In the genomic region with DNA sequence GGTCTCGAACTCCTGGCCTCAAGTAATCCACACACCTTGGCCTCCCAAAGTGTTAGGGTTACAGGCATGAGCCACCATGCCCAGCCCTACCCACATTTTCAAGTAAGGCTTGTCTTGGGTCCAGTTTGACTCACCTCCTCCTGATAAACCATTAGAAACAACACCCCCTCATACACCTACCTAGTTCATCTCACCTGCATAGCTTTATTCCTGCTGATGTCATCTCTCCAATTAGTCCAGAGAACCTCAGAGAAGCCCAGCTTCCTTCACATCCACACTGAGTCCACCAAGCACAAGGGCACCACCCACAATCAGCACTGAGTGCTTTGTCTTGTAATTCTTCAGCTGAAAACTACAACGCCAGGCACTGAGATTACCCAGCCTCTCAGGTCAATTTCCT, we compare ENCODE assay signal across 18 cellular contexts. TPM values are rescaled to one million over a fixed set of nuclear protein-coding genes. Genes with fewer than 3 reads are reported as not detected.
DNase-seq lines count a peak whose midpoint lies in the region; ATAC-seq, FAIRE-seq and TF ChIP-seq lines count a peak whose summit lies in the region.
"Had no signal": no experiment of that assay in that cellular context is flagged by ENCODE, and none has a peak within 500 bp of the region (broad histone marks: within the 10 kb centered on the region; RNA-seq: fewer than 3 reads in every experiment).

No MANE protein-coding gene starts in this region.

- in situ Hi-C loops in mammary epithelial cell (cut with MboI; ENCODE audit: low sequenced_read_pairs in 2 of 2), result loop anchor here in 1 of 2 donors (25.0 kb wide), 1 partner anchor 199 kb away; the partner anchor contains the start of genes OTOR and SNRPB2

- peak; percentile 32 for DNase-seq in mammary epithelial cell
- no peak for DNase-seq in breast epithelium (ENCODE audit: low spot score in 2 of 2)
- DNase-seq in mucosa of descending colon, result no peak
- no peak for DNase-seq in HTR-8/SVneo (ENCODE audit: insufficient read length, low spot score)
- DNase-seq in upper lobe of right lung, result no peak
- no peak for DNase-seq in SK-N-SH
- DNase-seq: 8988T; Calu3; CD8-positive, alpha-beta T cell; DMS79 treated with DMSO at 0.1 percent for 48 hours; GF-D8; GOT3; H7; HFFc6 had no signal

- H3K79me2 ChIP-seq in mammary epithelial cell (ENCODE audit: insufficient read depth, low read length) (no peaks in the 10 kb centered on the region), SK-N-SH (ENCODE audit: insufficient read depth) (no peaks in the 10 kb centered on the region)

- no TSS peak for BruUV-seq in mammary epithelial cell (replicated peaks; lab: Mats Ljungman, UMichigan)

- H3K4me3 ChIP-seq in mammary epithelial cell (replicated peaks in 1 of 3; ENCODE audit: insufficient read depth in 1 of 3, low read depth in 2 of 3, low read length in 3 of 3) (no peak overlapping the region), breast epithelium (no peak overlapping the region), mucosa of descending colon (no peak overlapping the region), upper lobe of right lung (no peak overlapping the region), SK-N-SH (ENCODE audit: low read depth in 2 of 2, low read length in 1 of 2) (no peak overlapping the region)
- H3K4me3 ChIP-seq: BLaER1 treated with 17β-estradiol and CSF1 and Interleukin-3, amounts not matched to agents 10 nM and 100 nM had no signal

- H4K20me1 ChIP-seq in mammary epithelial cell (ENCODE audit: insufficient read depth, low read length) (no peaks in the 10 kb centered on the region), SK-N-SH (ENCODE audit: insufficient read depth) (no peaks in the 10 kb centered on the region)

- H2AFZ ChIP-seq in mammary epithelial cell (ENCODE audit: low read depth, low read length) (no peak overlapping the region), SK-N-SH (ENCODE audit: low read depth) (no peak overlapping the region)

- no peaks in the 10 kb centered on the region for H3K9me3 ChIP-seq in mammary epithelial cell (replicated peaks; ENCODE audit: insufficient read depth, low read length)
- H3K9me3 ChIP-seq in breast epithelium, result no peaks in the 10 kb centered on the region
- H3K9me3 ChIP-seq in mucosa of descending colon, result no peaks in the 10 kb centered on the region
- H3K9me3 ChIP-seq in upper lobe of right lung, result no peaks in the 10 kb centered on the region
- no peaks in the 10 kb centered on the region for H3K9me3 ChIP-seq in SK-N-SH

- H3K9me2 ChIP-seq in SK-N-SH, result no peaks in the 10 kb centered on the region

- intact Hi-C loops in mammary epithelial cell (cut with micrococcal nuclease) (no loop called here), breast epithelium (cut with DNase I; ENCODE audit: low total_unique reads) (no loop called here), mucosa of descending colon (cut with DNase I, micrococcal nuclease) (no loop called here), upper lobe of right lung (cut with DNase I) (no loop called here)

- no peak for FAIRE-seq in HTR-8/SVneo (lab: Jason Lieb, UNC)
- FAIRE-seq: HepG2 had no signal

- no peak overlapping the region for H3K4me2 ChIP-seq in mammary epithelial cell (ENCODE audit: insufficient read depth, low read depth, low read length)
- no peak overlapping the region for H3K4me2 ChIP-seq in SK-N-SH

- no peaks in the 10 kb centered on the region for H3K27me3 ChIP-seq in mammary epithelial cell (ENCODE audit: insufficient read depth, low read length)
- no peaks in the 10 kb centered on the region for H3K27me3 ChIP-seq in breast epithelium
- no peaks in the 10 kb centered on the region for H3K27me3 ChIP-seq in upper lobe of right lung
- H3K27me3 ChIP-seq in SK-N-SH (ENCODE audit: insufficient read depth), result no peaks in the 10 kb centered on the region
- H3K27me3 ChIP-seq: BLaER1 treated with 17β-estradiol and CSF1 and Interleukin-3, amounts not matched to agents 10 nM and 100 nM had no signal

- no peak for TF ChIP-seq RAD21 in SK-N-SH (IDR thresholded peaks at IDR 0.05; ENCODE audit: low read length)

- POLR2A ChIA-PET in SK-N-SH (lab: Yijun Ruan, JAX), result no interaction called here

- H3K9ac ChIP-seq in mammary epithelial cell (ENCODE audit: insufficient read depth, low read length), result no peak overlapping the region
- H3K9ac ChIP-seq in SK-N-SH, result no peak overlapping the region
- H3K9ac ChIP-seq: BLaER1 treated with 17β-estradiol and CSF1 and Interleukin-3, amounts not matched to agents 10 nM and 100 nM had no signal

- 100% methylated on average over 2 of the region's 2 CpGs for WGBS in mammary epithelial cell (ENCODE audit: low coverage, missing lambda C conversion rate)
- WGBS in SK-N-SH (ENCODE audit: low lambda C conversion rate), result 98% methylated on average over 2 of the region's 2 CpGs

- no peaks in the 10 kb centered on the region for H3K36me3 ChIP-seq in mammary epithelial cell (ENCODE audit: insufficient read depth, low read length)
- H3K36me3 ChIP-seq in breast epithelium, result no peaks in the 10 kb centered on the region
- H3K36me3 ChIP-seq in mucosa of descending colon (ENCODE audit: low read depth), result no peaks in the 10 kb centered on the region
- H3K36me3 ChIP-seq in upper lobe of right lung, result no peaks in the 10 kb centered on the region
- H3K36me3 ChIP-seq in SK-N-SH (replicated peaks in 1 of 2; ENCODE audit: control insufficient read depth in 1 of 2, insufficient read depth in 2 of 2, low read length in 1 of 2), result no peaks in the 10 kb centered on the region

- ATAC-seq in esophagus mucosa, result peak; percentile 52
- peak; percentile 49 for ATAC-seq in mucosa of descending colon
- ATAC-seq in upper lobe of right lung, result no peak
- ATAC-seq: CD8-positive, alpha-beta T cell; HCT116 had no signal

- H3F3A ChIP-seq in SK-N-SH (replicated peaks; ENCODE audit: insufficient read depth), result no peaks in the 10 kb centered on the region

- CTCF ChIA-PET in mammary epithelial cell (lab: Charles Lee; ENCODE audit: low non-redundant PET) (no interaction called here), SK-N-SH (lab: Yijun Ruan, JAX) (no interaction called here)

- no peak for TF ChIP-seq POLR2A in breast epithelium (IDR thresholded peaks at IDR 0.05)

- TF ChIP-seq CTCF in mammary epithelial cell (conservative IDR thresholded peaks at IDR 0.05 in 1 of 2, IDR thresholded peaks at IDR 0.05 in 1 of 2; ENCODE audit: extremely low read depth in 1 of 2, insufficient read depth in 1 of 2, low read depth in 1 of 2, low read length in 2 of 2), result no peak
- TF ChIP-seq CTCF in breast epithelium (IDR thresholded peaks at IDR 0.05), result no peak
- TF ChIP-seq CTCF in mucosa of descending colon (IDR thresholded peaks at IDR 0.05), result no peak
- TF ChIP-seq CTCF in upper lobe of right lung (IDR thresholded peaks at IDR 0.05), result no peak
- TF ChIP-seq CTCF in SK-N-SH (IDR thresholded peaks at IDR 0.05), result no peak

- H3K27ac ChIP-seq in mammary epithelial cell (ENCODE audit: insufficient read depth, low read depth, low read length) (no peak overlapping the region), breast epithelium (no peak overlapping the region), upper lobe of right lung (no peak overlapping the region), SK-N-SH (ENCODE audit: low read depth in 2 of 2, low read length in 1 of 2) (no peak overlapping the region)

- dilution Hi-C loops in mammary epithelial cell (cut with HindIII; ENCODE audit: low sequenced_read_pairs), result no loop called here

- TF ChIP-seq EP300 in SK-N-SH (IDR thresholded peaks at IDR 0.05; ENCODE audit: borderline replicate concordance in 1 of 2, low read depth in 1 of 2, low read length in 1 of 2), result no peak

- H3K4me1 ChIP-seq in mammary epithelial cell (ENCODE audit: insufficient read depth, low read length) (no peaks in the 10 kb centered on the region), breast epithelium (peaks cover 0 to 12% of the 10 kb centered on the region in 2 donors), mucosa of descending colon (ENCODE audit: low read depth) (peaks cover 15% of the 10 kb centered on the region), upper lobe of right lung (peaks cover 4% of the 10 kb centered on the region), SK-N-SH (ENCODE audit: control insufficient read depth in 1 of 2, insufficient read depth in 2 of 2, low read depth in 1 of 2, low read length in 1 of 2) (no peaks in the 10 kb centered on the region)

TF ChIP-seq in SK-N-SH, 30 proteins besides CTCF, POLR2A, EP300 and RAD21:
- TF ChIP-seq USF2 (IDR thresholded peaks at IDR 0.05; ENCODE audit: borderline replicate concordance, low read depth, low read length) (no peak), RFX5 (IDR thresholded peaks at IDR 0.05; ENCODE audit: low read length) (no peak), FOXJ3 (CRISPR knock-in tag; IDR thresholded peaks at IDR 0.05) (no peak), MAX (IDR thresholded peaks at IDR 0.05; ENCODE audit: low read depth) (no peak)

RNA-seq across cellular contexts. Expression of gene KIF16B, which starts 35.3 kb away (rescaled TPM):
- total RNA-seq in mammary epithelial cell (10 to 100 TPM; 12.2 to 15.0 TPM), breast epithelium (10 to 100 TPM; 23.8 to 47.9 (median 36.9) TPM), esophagus mucosa (12.7 TPM), mucosa of descending colon (10 to 100 TPM; 48.5 to 81.7 (median 65.1) TPM), upper lobe of right lung (21.6 TPM)
- polyA plus RNA-seq in mammary epithelial cell (4.6 TPM), SK-N-SH (2012; rRNA removed) (3.3 and 3.7 TPM in 2 replicates)
- 9.1 TPM for polyA minus RNA-seq in mammary epithelial cell
- 3.7 and 5.2 TPM in 2 replicates for polyA plus RNA-seq in SK-N-SH (2012; cell fraction: cytosol; rRNA removed)
- polyA plus RNA-seq in SK-N-SH (2012; cell fraction: nucleus; rRNA removed), result 4.7 and 7.7 TPM in 2 replicates
